Comparison of ENCODE assay signal across 24 cellular contexts in the genomic region with DNA sequence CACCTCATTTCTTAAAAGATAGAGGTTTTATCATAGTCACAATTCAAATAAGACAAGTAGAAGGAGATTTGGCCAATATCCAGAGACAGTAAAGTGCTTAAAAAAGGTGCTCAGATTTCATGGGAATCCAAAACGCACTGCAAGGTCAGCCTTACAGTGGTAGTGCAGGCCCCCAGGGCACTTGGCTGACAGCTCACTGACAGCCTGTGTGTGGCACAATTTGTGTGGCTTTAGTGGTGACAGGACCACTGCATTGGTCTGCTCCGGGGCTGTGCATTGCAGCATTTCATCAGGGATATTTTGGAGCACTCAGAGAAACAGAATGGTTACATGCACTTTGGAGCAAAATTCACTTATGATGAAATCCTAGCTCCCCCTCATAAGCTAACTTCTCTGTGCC.
"Had no signal": no experiment of that assay in that cellular context is flagged by ENCODE, and none has a peak within 500 bp of the region (broad histone marks: within the 10 kb centered on the region; RNA-seq: fewer than 3 reads in every experiment).

No MANE protein-coding gene starts in this region.

- H3K9me3 Mint-ChIP-seq: activated CD4-positive, alpha-beta memory T cell treated with anti-CD3 and anti-CD28 coated beads, Interleukin-2, amount 10 ng/mL, durations not matched to agents 7 days and 5 days; activated naive CD4-positive, alpha-beta T cell treated with anti-CD3 and anti-CD28 coated beads, Interleukin-2, amount 10 ng/mL, durations not matched to agents 7 days and 5 days; activated naive CD8-positive, alpha-beta T cell treated with anti-CD3 and anti-CD28 coated beads for 36 hours; activated T-helper 17 cell treated with anti-CD3 and anti-CD28 coated beads, Interleukin-2, amount 50 U/mL, for 72 hours had no signal

- H3K36me3 ChIP-seq: brain microvascular endothelial cell, cardiac muscle cell had no signal

- H3K27ac Mint-ChIP-seq: activated CD4-positive, alpha-beta memory T cell treated with anti-CD3 and anti-CD28 coated beads, Interleukin-2, amount 10 ng/mL, durations not matched to agents 7 days and 5 days; activated naive CD4-positive, alpha-beta T cell treated with anti-CD3 and anti-CD28 coated beads, Interleukin-2, amount 10 ng/mL, durations not matched to agents 7 days and 5 days; activated naive CD8-positive, alpha-beta T cell treated with anti-CD3 and anti-CD28 coated beads for 36 hours; activated T-helper 17 cell treated with anti-CD3 and anti-CD28 coated beads, Interleukin-2, amount 50 U/mL, for 72 hours had no signal

- H3K27ac ChIP-seq: brain microvascular endothelial cell, cardiac muscle cell, SK-N-MC, VCaP had no signal

- H3K36me3 Mint-ChIP-seq: activated naive CD4-positive, alpha-beta T cell treated with anti-CD3 and anti-CD28 coated beads, Interleukin-2, amount 10 ng/mL, durations not matched to agents 7 days and 5 days; activated naive CD8-positive, alpha-beta T cell treated with anti-CD3 and anti-CD28 coated beads for 36 hours had no signal

- H3K4me1 Mint-ChIP-seq: activated CD4-positive, alpha-beta memory T cell treated with anti-CD3 and anti-CD28 coated beads, Interleukin-2, amount 10 ng/mL, durations not matched to agents 7 days and 5 days; activated naive CD8-positive, alpha-beta T cell treated with anti-CD3 and anti-CD28 coated beads for 36 hours; activated T-helper 17 cell treated with anti-CD3 and anti-CD28 coated beads, Interleukin-2, amount 50 U/mL, for 72 hours had no signal

- H3K4me3 Mint-ChIP-seq: activated CD4-positive, alpha-beta memory T cell treated with anti-CD3 and anti-CD28 coated beads, Interleukin-2, amount 10 ng/mL, durations not matched to agents 7 days and 5 days; activated naive CD4-positive, alpha-beta T cell treated with anti-CD3 and anti-CD28 coated beads, Interleukin-2, amount 10 ng/mL, durations not matched to agents 7 days and 5 days; activated naive CD8-positive, alpha-beta T cell treated with anti-CD3 and anti-CD28 coated beads for 36 hours; activated T-helper 17 cell treated with anti-CD3 and anti-CD28 coated beads, Interleukin-2, amount 50 U/mL, for 72 hours had no signal

- DNase-seq: activated CD4-positive, alpha-beta memory T cell treated with anti-CD3 and anti-CD28 coated beads, Interleukin-2, amount 10 ng/mL, durations not matched to agents 7 days and 5 days; activated CD4-positive, alpha-beta T cell treated with anti-CD3 and anti-CD28 coated beads, Interleukin-2, amount 50 U/mL, for 1 hour; activated CD4-positive, CD25-positive, alpha-beta regulatory T cell; activated gamma-delta T cell; activated naive CD4-positive, alpha-beta T cell treated with anti-CD3 and anti-CD28 coated beads, Interleukin-2, amount 10 ng/mL, durations not matched to agents 7 days and 5 days; activated naive CD8-positive, alpha-beta T cell treated with anti-CD3 and anti-CD28 coated beads for 36 hours; activated T-cell treated with anti-CD3 and anti-CD28 coated beads for 4 hours; activated T-cell treated with anti-CD3 and anti-CD28 coated beads, Interleukin-2, amount 50 U/mL, for 48 hours; brain microvascular endothelial cell; Kasumi-1; KBM-7; NCI-H146; NCI-H1930; NCI-H2227 treated with DMSO at 0.1 percent for 48 hours; NCI-H526; NCI-H774; NK-92 treated with Interleukin-12 subunit alpha and Interleukin-12 subunit beta, amount 100 ng/mL, for 24 hours; OCI-M1; SIG-M5; T-helper 1 cell had no signal

- H3K27me3 ChIP-seq: brain microvascular endothelial cell had no signal

- H3K27me3 Mint-ChIP-seq: activated CD4-positive, alpha-beta memory T cell treated with anti-CD3 and anti-CD28 coated beads, Interleukin-2, amount 10 ng/mL, durations not matched to agents 7 days and 5 days; activated naive CD4-positive, alpha-beta T cell treated with anti-CD3 and anti-CD28 coated beads, Interleukin-2, amount 10 ng/mL, durations not matched to agents 7 days and 5 days; activated naive CD8-positive, alpha-beta T cell treated with anti-CD3 and anti-CD28 coated beads for 36 hours had no signal

- H3K4me3 ChIP-seq: cardiac muscle cell, SK-N-MC had no signal
